8 cellular contexts compared by ENCODE assay signal in genomic region chr1:78114034-78114956, GRCh38.
DNase-seq lines count a peak whose midpoint lies in the region; ATAC-seq and TF ChIP-seq lines count a peak whose summit lies in the region.

No MANE protein-coding gene starts in this region.

- H3K27ac ChIP-seq in DND-41 (ENCODE audit: low read length), result no peak overlapping the region

- H2AFZ ChIP-seq in DND-41 (ENCODE audit: low read depth, low read length), result peak overlapping the region; percentile 33

- H3K27ac Mint-ChIP-seq in neural crest cell (ENCODE audit: unreplicated experiment), result no peak overlapping the region
- no peak overlapping the region for H3K27ac Mint-ChIP-seq in type B pancreatic cell

- H3K4me3 Mint-ChIP-seq in neural crest cell (no peak overlapping the region), type B pancreatic cell (no peak overlapping the region)

- H4K20me1 ChIP-seq in DND-41 (ENCODE audit: insufficient read depth, low read length), result no peaks in the 10 kb centered on the region

- TF ChIP-seq CTCF in DND-41 (IDR thresholded peaks at IDR 0.05; ENCODE audit: borderline replicate concordance, extremely low read depth, low read length, poor library complexity, severe bottlenecking) (peak; percentile 86), neural crest cell (conservative IDR thresholded peaks at IDR 0.05) (peak; percentile 88), type B pancreatic cell (conservative IDR thresholded peaks at IDR 0.05) (peak; percentile 91)

- no peak overlapping the region for H3K9ac ChIP-seq in DND-41 (ENCODE audit: low read depth, low read length)

- H3K9me3 Mint-ChIP-seq in neural crest cell (no peaks in the 10 kb centered on the region), type B pancreatic cell (no peaks in the 10 kb centered on the region)

- no peaks in the 10 kb centered on the region for H3K79me2 ChIP-seq in DND-41 (ENCODE audit: insufficient read depth, low read length)

- H3K36me3 ChIP-seq in DND-41 (ENCODE audit: insufficient read depth, low read length), result no peaks in the 10 kb centered on the region

- no peaks in the 10 kb centered on the region for H3K9me3 ChIP-seq in DND-41 (ENCODE audit: insufficient read depth, low read length, severe bottlenecking)

- H3K4me1 Mint-ChIP-seq in neural crest cell (no peaks in the 10 kb centered on the region), type B pancreatic cell (ENCODE audit: unreplicated experiment) (peaks cover 8% of the 10 kb centered on the region)

- H3K27me3 Mint-ChIP-seq in neural crest cell (ENCODE audit: low read depth) (no peaks in the 10 kb centered on the region), type B pancreatic cell (no peaks in the 10 kb centered on the region)

- H3K4me2 ChIP-seq in DND-41 (ENCODE audit: insufficient read depth, low read length), result no peak overlapping the region

- no peak overlapping the region for H3K4me3 ChIP-seq in DND-41 (ENCODE audit: low read depth in 1 of 2, low read length in 2 of 2)

- peaks cover 4% of the 10 kb centered on the region; the same call in 1 of the 2 replicates for H3K4me1 ChIP-seq in DND-41 (ENCODE audit: insufficient read depth, low read length)

- no peaks in the 10 kb centered on the region for H3K27me3 ChIP-seq in DND-41 (ENCODE audit: insufficient read depth, low read length, poor library complexity)

- H3K36me3 Mint-ChIP-seq in neural crest cell (ENCODE audit: low read depth) (no peaks in the 10 kb centered on the region), type B pancreatic cell (no peaks in the 10 kb centered on the region)

- DNase-seq in DND-41 (peak; percentile 65), HT1080 (ENCODE audit: low read depth) (peak; percentile 75), NOMO-1 treated with dmso at 0.1 percent for 144 hours (lab: John Stamatoyannopoulos, UW; ENCODE audit: unreplicated experiment) (peak; percentile 17), activated T-cell treated with anti-CD3 and anti-CD28 coated beads for 48 hours (ENCODE audit: low read depth) (peak; percentile 23), fibroblast of gingiva (ENCODE audit: low read depth) (peak; percentile 69), neural crest cell (ENCODE audit: low read depth, low spot score) (peak; percentile 57), type B pancreatic cell (ENCODE audit: extremely low spot score, unreplicated experiment) (no peak)

- ATAC-seq in DND-41 (ENCODE audit: insufficient read depth, low read depth), result peak; percentile 94
- ATAC-seq in GM21526 (IDR thresholded peaks at IDR 0.05; ENCODE audit: low FRiP score, unreplicated experiment), result peak; percentile 90
